Comparison of ENCODE assay signal across 8 cellular contexts in the genomic region with DNA sequence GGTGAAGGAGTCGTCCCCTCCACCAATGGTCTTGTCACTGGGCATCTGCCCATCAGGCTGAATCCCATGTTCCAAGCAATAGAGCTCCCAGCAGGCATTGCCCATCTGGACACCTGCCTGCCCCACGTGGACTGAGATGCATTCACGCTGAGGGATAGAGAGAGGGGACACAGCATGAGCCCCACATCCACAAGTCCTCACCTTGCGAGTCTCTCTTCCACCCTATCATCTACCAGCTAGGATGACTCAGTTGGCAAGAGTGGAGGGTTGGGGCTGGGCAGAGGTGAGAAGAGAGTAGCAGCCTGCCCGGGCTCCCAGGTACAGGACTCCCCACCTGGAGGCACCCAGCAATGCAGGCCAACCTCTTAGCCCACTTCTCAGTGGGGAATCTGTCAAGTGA. TPM values are rescaled to one million over a fixed set of nuclear protein-coding genes. Genes with fewer than 3 reads are reported as not detected.
DNase-seq lines count a peak whose midpoint lies in the region; ATAC-seq, FAIRE-seq and TF ChIP-seq lines count a peak whose summit lies in the region.

No MANE protein-coding gene starts in this region.

- no peaks in the 10 kb centered on the region for H3K9me2 ChIP-seq in HCT116 (ENCODE audit: insufficient read depth)

- no peak overlapping the region for H4K5ac ChIP-seq in H1 (ENCODE audit: insufficient read length, low read depth, low read length)

- H3K4me2 ChIP-seq in HCT116 (ENCODE audit: low read length) (peak overlapping the region; percentile 97), H1 (ENCODE audit: insufficient read depth in 1 of 2, low read depth in 2 of 2, low read length in 2 of 2) (peak overlapping the region; percentile 85 to 92)

- TF ChIP-seq CTCF in HCT116 (IDR thresholded peaks at IDR 0.05 in 2 of 3, conservative IDR thresholded peaks at IDR 0.05 in 1 of 3; ENCODE audit: borderline replicate concordance in 1 of 3, insufficient read depth in 1 of 3, low read depth in 2 of 3, low read length in 2 of 3), result no peak
- TF ChIP-seq CTCF in WERI-Rb-1 (IDR thresholded peaks at IDR 0.05; ENCODE audit: low read depth, low read length), result no peak
- TF ChIP-seq CTCF in H1 (IDR thresholded peaks at IDR 0.05; ENCODE audit: control extremely low read depth in 1 of 3, insufficient read depth in 1 of 3, low read depth in 1 of 3, low read length in 3 of 3), result no peak

- no peak overlapping the region for H3K27ac ChIP-seq in HCT116 (ENCODE audit: low read depth, low read length)
- H3K27ac ChIP-seq in WERI-Rb-1, result peak overlapping the region; percentile 96
- H3K27ac ChIP-seq in H1 (ENCODE audit: low read depth, low read length), result no peak overlapping the region
- H3K27ac ChIP-seq in small intestine (ENCODE audit: low read depth in 1 of 2, low read length in 1 of 2), result peak overlapping the region in 1 of 2 donors; percentile 94

- H2BK120ac ChIP-seq in H1 (replicated peaks; ENCODE audit: low read depth, low read length), result no peak overlapping the region

- H3K4me3 ChIP-seq in HCT116 (replicated peaks in 1 of 2; ENCODE audit: low read depth in 1 of 2, low read length in 2 of 2) (peak overlapping the region; percentile 69 to 84), WERI-Rb-1 (ENCODE audit: low read depth, low read length) (peak overlapping the region; percentile 66), H1 (ENCODE audit: extremely low read depth in 1 of 4, insufficient read depth in 2 of 4, low read depth in 3 of 4, low read length in 4 of 4) (peak overlapping the region in 1 of 4 experiments; percentile 64; a peak in 2 of 8 replicates), small intestine (ENCODE audit: low read depth in 1 of 2, low read length in 2 of 2) (peak overlapping the region; percentile 73 to 77)

- TF ChIP-seq RAD21 in HCT116 (IDR thresholded peaks at IDR 0.05; ENCODE audit: low read depth), result no peak
- TF ChIP-seq RAD21 in H1 (IDR thresholded peaks at IDR 0.05 in 1 of 2, conservative IDR thresholded peaks at IDR 0.05 in 1 of 2; ENCODE audit: low read depth in 2 of 2, low read length in 2 of 2), result no peak

- no peak for TF ChIP-seq POLR2A in HCT116 (IDR thresholded peaks at IDR 0.05; ENCODE audit: borderline replicate concordance, extremely low read depth, insufficient read depth, insufficient read length)
- TF ChIP-seq POLR2A in H1 (IDR thresholded peaks at IDR 0.05; ENCODE audit: control extremely low read depth in 1 of 2, low read depth in 2 of 2, low read length in 2 of 2), result no peak

- no peak overlapping the region for H4K91ac ChIP-seq in H1 (replicated peaks; ENCODE audit: insufficient read length, low read length)

- no peak for ATAC-seq in HCT116
- no peak for ATAC-seq in HG03280 (IDR thresholded peaks at IDR 0.05; ENCODE audit: unreplicated experiment)
- ATAC-seq in GM21825 (IDR thresholded peaks at IDR 0.05; ENCODE audit: unreplicated experiment), result no peak

- DNase-seq in HCT116 (ENCODE audit: low read depth, low spot score) (no peak), WERI-Rb-1 (no peak), H1 (ENCODE audit: low read depth in 1 of 2, low spot score in 2 of 2) (no peak), small intestine (peak; percentile 49), SKM-1 treated with dmso at 0.1 percent for 144 hours (lab: John Stamatoyannopoulos, UW; ENCODE audit: unreplicated experiment) (no peak), DMS79 treated with DMSO at 0.1 percent for 48 hours (lab: John Stamatoyannopoulos, UW) (no peak)

- H2BK12ac ChIP-seq in H1 (ENCODE audit: low read depth, low read length), result 0 out of 2 replicates have a peak overlapping the region, but pooled peaks have one; percentile 35

- intact Hi-C loops in HCT116 (cut with micrococcal nuclease), result loop anchor here (2.0 kb wide), 1 partner anchor 43 kb away; no protein-coding TSS in a partner anchor

- H3K9me3 ChIP-seq in HCT116 (ENCODE audit: control insufficient read depth in 1 of 2, insufficient read depth in 1 of 2, low read depth in 1 of 2, low read length in 2 of 2) (no peaks in the 10 kb centered on the region), WERI-Rb-1 (ENCODE audit: severe bottlenecking) (no peaks in the 10 kb centered on the region), H1 (ENCODE audit: insufficient read depth in 2 of 2, low read depth in 1 of 2, low read length in 1 of 2) (no peaks in the 10 kb centered on the region), small intestine (ENCODE audit: control insufficient read depth, low read depth) (no peaks in the 10 kb centered on the region)

- CTCF ChIA-PET in HCT116 (lab: Charles Lee) (interaction anchor here (0.7 to 2.3 kb wide), 3 partner anchors 26 to 43 kb away, joined by 5 to 8 read pairs (median 6); no protein-coding TSS in a partner anchor), H1 (lab: Charles Lee; ENCODE audit: partially characterized antibody) (interaction anchor here (0.7 to 6.6 kb wide), 14 partner anchors 9 to 115 kb away, joined by 3 to 118 read pairs (median 3); a partner anchor contains a TSS)

- no peak overlapping the region for H3K4ac ChIP-seq in H1 (replicated peaks; ENCODE audit: insufficient read length, low read depth, low read length)

- H3K79me2 ChIP-seq in HCT116 (ENCODE audit: insufficient read depth, low read length) (peaks cover 20% of the 10 kb centered on the region; the same call in 1 of the 2 replicates), H1 (ENCODE audit: control insufficient read depth in 1 of 2, insufficient read depth in 2 of 2, low read length in 2 of 2) (no peaks in the 10 kb centered on the region)

- no peak overlapping the region for H2BK20ac ChIP-seq in H1 (ENCODE audit: low read length)

- peak overlapping the region; percentile 23; the same call in 1 of the 2 replicates for H2BK15ac ChIP-seq in H1 (ENCODE audit: low read length)

- H2AFZ ChIP-seq in HCT116 (ENCODE audit: low read depth, low read length, poor library complexity, severe bottlenecking) (no peak overlapping the region), H1 (ENCODE audit: low read length) (no peak overlapping the region)

- RAD21 ChIA-PET in HCT116 (lab: Charles Lee; ENCODE audit: low non-redundant PET in 1 of 2, low total read pairs in 2 of 2, uncharacterized antibody in 2 of 2, unreplicated experiment in 2 of 2), result no interaction called here

- peaks cover 3% of the 10 kb centered on the region in 2 experiments; a peak in 2 of 4 replicates for H3K36me3 ChIP-seq in HCT116 (ENCODE audit: control insufficient read depth in 1 of 2, insufficient read depth in 2 of 2, low read length in 2 of 2)
- H3K36me3 ChIP-seq in WERI-Rb-1, result peaks cover 45% of the 10 kb centered on the region
- H3K36me3 ChIP-seq in H1 (ENCODE audit: control insufficient read depth in 2 of 4, insufficient read depth in 4 of 4, low read length in 3 of 4), result peaks cover 0 to 9% (median 5%) of the 10 kb centered on the region in 4 experiments; a peak in 4 of 8 replicates
- peaks cover 0 to 2% of the 10 kb centered on the region in 2 donors for H3K36me3 ChIP-seq in small intestine (ENCODE audit: control insufficient read depth in 2 of 2, insufficient read depth in 2 of 2, low read length in 2 of 2)

- POLR2A ChIA-PET in HCT116 (lab: Charles Lee) (interaction anchor here (1.1 to 2.0 kb wide), 3 partner anchors 9 to 27 kb away, joined by 3 to 5 read pairs (median 4); a partner anchor contains a TSS), H1 (lab: Charles Lee; ENCODE audit: partially characterized antibody) (interaction anchor here (0.6 to 14.9 kb wide), 15 partner anchors 10 to 132 kb away, joined by 3 to 190 read pairs (median 7); a partner anchor contains a TSS)

- H3K4me1 ChIP-seq in HCT116 (ENCODE audit: control insufficient read depth in 1 of 2, insufficient read depth in 2 of 2, low read length in 2 of 2) (peaks cover 31 to 63% of the 10 kb centered on the region in 2 experiments), H1 (replicated peaks in 1 of 4; ENCODE audit: control insufficient read depth in 3 of 4, insufficient read depth in 4 of 4, low read length in 3 of 4) (peaks cover 5 to 14% (median 9%) of the 10 kb centered on the region in 4 experiments), small intestine (ENCODE audit: control insufficient read depth in 2 of 2, insufficient read depth in 1 of 2, low read depth in 1 of 2, low read length in 1 of 2) (peaks cover 9 to 14% of the 10 kb centered on the region in 2 donors)

- H4K20me1 ChIP-seq in HCT116 (ENCODE audit: insufficient read depth) (no peaks in the 10 kb centered on the region), H1 (replicated peaks in 1 of 2; ENCODE audit: control insufficient read depth in 1 of 2, insufficient read depth in 2 of 2, low read length in 2 of 2) (peaks cover 0 to 2% of the 10 kb centered on the region in 2 experiments)

- FAIRE-seq in H1 (lab: Jason Lieb, UNC) (no peak), small intestine (lab: Jason Lieb, UNC) (no peak)

- no TSS peak for BruUV-seq in HCT116 (replicated peaks; lab: Mats Ljungman, UMichigan)

- H3K14ac ChIP-seq in H1 (ENCODE audit: insufficient read length), result no peak overlapping the region

- peak overlapping the region; percentile 77 for H3K9ac ChIP-seq in HCT116 (ENCODE audit: low read length)
- no peak overlapping the region for H3K9ac ChIP-seq in H1 (replicated peaks in 1 of 4; ENCODE audit: extremely low read depth in 1 of 4, low read depth in 3 of 4, low read length in 3 of 4)

- no peak overlapping the region for H3K23ac ChIP-seq in H1 (ENCODE audit: insufficient read length)

- H3K18ac ChIP-seq in H1 (ENCODE audit: extremely low read depth, low read length), result no peak overlapping the region

- H2BK5ac ChIP-seq in H1 (ENCODE audit: low read depth, low read length), result no peak overlapping the region

- peaks cover 17% of the 10 kb centered on the region for H3K23me2 ChIP-seq in H1 (ENCODE audit: low read depth, low read length)

- no peak for TF ChIP-seq EP300 in H1 (IDR thresholded peaks at IDR 0.05; ENCODE audit: borderline replicate concordance in 1 of 2, low read depth in 2 of 2, low read length in 2 of 2)

- no peak overlapping the region for H3K56ac ChIP-seq in H1 (replicated peaks; ENCODE audit: insufficient read length, low read depth, low read length)

- H3K27me3 ChIP-seq in HCT116 (ENCODE audit: insufficient read depth, low read length) (peaks cover 5% of the 10 kb centered on the region; the same call in 1 of the 2 replicates), WERI-Rb-1 (ENCODE audit: insufficient read depth, low read depth, severe bottlenecking) (peaks cover 3% of the 10 kb centered on the region), H1 (replicated peaks in 1 of 4; ENCODE audit: control insufficient read depth in 3 of 4, extremely low read depth in 1 of 4, insufficient read depth in 3 of 4, low read length in 3 of 4) (peaks cover 16 to 43% (median 35%) of the 10 kb centered on the region in 4 experiments), small intestine (ENCODE audit: control insufficient read depth in 2 of 2, insufficient read depth in 2 of 2, low read length in 2 of 2) (no peaks in the 10 kb centered on the region)

- H3K79me1 ChIP-seq in H1 (ENCODE audit: low read depth, low read length), result peaks cover 2% of the 10 kb centered on the region; the same call in 1 of the 2 replicates

- no peak overlapping the region; the same call in 1 of the 2 replicates for H2AK5ac ChIP-seq in H1 (ENCODE audit: low read depth, low read length)

- WGBS in H1 (ENCODE audit: extremely low coverage in 1 of 2, insufficient coverage in 1 of 2, insufficient read length in 1 of 2, insufficient replicate concordance in 2 of 2, low coverage in 1 of 2, low lambda C conversion rate in 2 of 2, missing lambda C conversion rate in 1 of 2), 2 experiments, result 71% methylated on average over 5 of the region's 5 CpGs; no CpG with 5 or more reads in 1 of the 2 experiments
- WGBS in small intestine, 3 donors, result 41 to 61% (median 44%) methylated on average over 5 of the region's 5 CpGs

- H4K8ac ChIP-seq in H1 (ENCODE audit: extremely low read depth, insufficient read depth, low read length), result no peak overlapping the region

RNA-seq across cellular contexts. Expression of a gene that starts 1.0 kb away (rescaled TPM):
- total RNA-seq in HCT116 (2021; ENCODE audit: unreplicated experiment), result not detected
- polyA plus RNA-seq in HCT116 (2012), result not detected in 2 replicates
- total RNA-seq in H1 (2021; fragmentation: NEBNext Ultra II Directional; extraction: Animal tissue kit (Norgen Biotek cat#: 25700)), result 0.24 TPM in 1 of 2 replicates, not detected in the other
- polyA plus RNA-seq in H1 (2011; rRNA removed), result 0.08 and 0.25 TPM in 2 replicates
- 0.10 TPM for polyA plus RNA-seq in H1 (2011; cell fraction: cytosol; rRNA removed)
- polyA plus RNA-seq in H1 (2011; cell fraction: nucleus; rRNA removed), result 0.23 TPM
- not detected in 4 replicates for polyA plus RNA-seq in H1 (2012, experiment 1 of 2)
- not detected for polyA plus RNA-seq in H1 (2012, experiment 2 of 2)
- 0.08 TPM for polyA plus RNA-seq in H1 (2013, experiment 1 of 2)
- 0.07 TPM for polyA plus RNA-seq in H1 (2013, experiment 2 of 2)
- 0.13 TPM in 1 of 2 replicates, not detected in the other for polyA minus RNA-seq in H1 (2011; rRNA and poly(A)+ RNA removed)
- not detected for polyA minus RNA-seq in H1 (2011; cell fraction: cytosol; rRNA and poly(A)+ RNA removed)
- polyA minus RNA-seq in H1 (2011; cell fraction: nucleus; rRNA and poly(A)+ RNA removed), result not detected
- under 1 TPM in 2 of 3 donors, not detected in 1; 0.06 to 0.67 TPM for polyA plus RNA-seq in small intestine

RNA-seq across cellular contexts. Expression of a gene that starts 1.6 kb away (rescaled TPM):
- total RNA-seq in HCT116 (2021; ENCODE audit: unreplicated experiment), result 32.7 TPM
- polyA plus RNA-seq in HCT116 (2012), result 47.0 and 59.8 TPM in 2 replicates
- total RNA-seq in H1 (2021; fragmentation: NEBNext Ultra II Directional; extraction: Animal tissue kit (Norgen Biotek cat#: 25700)), result 59.5 and 67.3 TPM in 2 replicates
- 172 and 174 TPM in 2 replicates for polyA plus RNA-seq in H1 (2011; rRNA removed)
- 93.1 TPM for polyA plus RNA-seq in H1 (2011; cell fraction: cytosol; rRNA removed)
- 114 TPM for polyA plus RNA-seq in H1 (2011; cell fraction: nucleus; rRNA removed)
- 59.2 to 76.9 TPM (median 63.8 TPM) in 4 replicates for polyA plus RNA-seq in H1 (2012, experiment 1 of 2)
- polyA plus RNA-seq in H1 (2012, experiment 2 of 2), result 64.6 TPM
- polyA plus RNA-seq in H1 (2013, experiment 1 of 2), result 87.7 TPM
- polyA plus RNA-seq in H1 (2013, experiment 2 of 2), result 77.5 TPM
- 31.2 and 39.5 TPM in 2 replicates for polyA minus RNA-seq in H1 (2011; rRNA and poly(A)+ RNA removed)
- 15.0 TPM for polyA minus RNA-seq in H1 (2011; cell fraction: cytosol; rRNA and poly(A)+ RNA removed)
- polyA minus RNA-seq in H1 (2011; cell fraction: nucleus; rRNA and poly(A)+ RNA removed), result 20.9 TPM
- polyA plus RNA-seq in small intestine, result 10 to 100 TPM; 42.2 to 62.0 (median 57.5) TPM

RNA-seq across cellular contexts. Expression of a gene that starts 6.8 kb away (rescaled TPM):
- total RNA-seq in HCT116 (2021; ENCODE audit: unreplicated experiment), result 31.4 TPM
- polyA plus RNA-seq in HCT116 (2012), result 44.1 and 49.2 TPM in 2 replicates
- 17.0 and 21.3 TPM in 2 replicates for total RNA-seq in H1 (2021; fragmentation: NEBNext Ultra II Directional; extraction: Animal tissue kit (Norgen Biotek cat#: 25700))
- polyA plus RNA-seq in H1 (2011; rRNA removed) (51.4 and 69.9 TPM in 2 replicates), small intestine (10 to 100 TPM; 31.1 to 53.4 (median 44.5) TPM)
- 57.6 TPM for polyA plus RNA-seq in H1 (2011; cell fraction: cytosol; rRNA removed)
- polyA plus RNA-seq in H1 (2011; cell fraction: nucleus; rRNA removed), result 61.7 TPM
- polyA plus RNA-seq in H1 (2012, experiment 1 of 2), result 24.0 to 34.8 TPM (median 27.4 TPM) in 4 replicates
- polyA plus RNA-seq in H1 (2012, experiment 2 of 2), result 17.0 TPM
- 12.3 TPM for polyA plus RNA-seq in H1 (2013, experiment 1 of 2)
- polyA plus RNA-seq in H1 (2013, experiment 2 of 2), result 10.4 TPM
- polyA minus RNA-seq in H1 (2011; rRNA and poly(A)+ RNA removed), result 36.1 and 47.0 TPM in 2 replicates
- polyA minus RNA-seq in H1 (2011; cell fraction: cytosol; rRNA and poly(A)+ RNA removed), result 12.3 TPM
- 36.2 TPM for polyA minus RNA-seq in H1 (2011; cell fraction: nucleus; rRNA and poly(A)+ RNA removed)

RNA-seq across cellular contexts. Expression of a gene that starts 6.8 kb away (rescaled TPM):
- total RNA-seq in HCT116 (2021; ENCODE audit: unreplicated experiment), result 6.6 TPM
- polyA plus RNA-seq in HCT116 (2012), result 2.4 and 4.6 TPM in 2 replicates
- 3.2 and 3.7 TPM in 2 replicates for total RNA-seq in H1 (2021; fragmentation: NEBNext Ultra II Directional; extraction: Animal tissue kit (Norgen Biotek cat#: 25700))
- polyA plus RNA-seq in H1 (2011; rRNA removed) (3.7 and 4.0 TPM in 2 replicates), small intestine (1 to 10 TPM; 3.1 to 5.4 (median 3.2) TPM)
- polyA plus RNA-seq in H1 (2011; cell fraction: cytosol; rRNA removed), result 4.0 TPM
- polyA plus RNA-seq in H1 (2011; cell fraction: nucleus; rRNA removed), result 7.6 TPM
- 2.2 to 4.8 TPM (median 3.3 TPM) in 4 replicates for polyA plus RNA-seq in H1 (2012, experiment 1 of 2)
- 1.3 TPM for polyA plus RNA-seq in H1 (2012, experiment 2 of 2)
- 4.1 TPM for polyA plus RNA-seq in H1 (2013, experiment 1 of 2)
- 3.8 TPM for polyA plus RNA-seq in H1 (2013, experiment 2 of 2)
- polyA minus RNA-seq in H1 (2011; rRNA and poly(A)+ RNA removed), result 2.5 and 3.3 TPM in 2 replicates
- polyA minus RNA-seq in H1 (2011; cell fraction: cytosol; rRNA and poly(A)+ RNA removed), result 1.8 TPM
- polyA minus RNA-seq in H1 (2011; cell fraction: nucleus; rRNA and poly(A)+ RNA removed), result 7.1 TPM

RNA-seq across cellular contexts. Expression of a gene that starts 22.5 kb away (rescaled TPM):
- 64.7 TPM for total RNA-seq in HCT116 (2021; ENCODE audit: unreplicated experiment)
- polyA plus RNA-seq in HCT116 (2012), result 55.8 and 69.3 TPM in 2 replicates
- total RNA-seq in H1 (2021; fragmentation: NEBNext Ultra II Directional; extraction: Animal tissue kit (Norgen Biotek cat#: 25700)), result 44.4 and 50.1 TPM in 2 replicates
- polyA plus RNA-seq in H1 (2011; rRNA removed) (32.5 and 43.7 TPM in 2 replicates), small intestine (10 to 100 TPM; 20.2 to 39.6 (median 33.8) TPM)
- 45.5 TPM for polyA plus RNA-seq in H1 (2011; cell fraction: cytosol; rRNA removed)
- polyA plus RNA-seq in H1 (2011; cell fraction: nucleus; rRNA removed), result 197 TPM
- 46.6 to 53.3 TPM (median 50.4 TPM) in 4 replicates for polyA plus RNA-seq in H1 (2012, experiment 1 of 2)
- 26.9 TPM for polyA plus RNA-seq in H1 (2012, experiment 2 of 2)
- polyA plus RNA-seq in H1 (2013, experiment 1 of 2), result 31.9 TPM
- 30.1 TPM for polyA plus RNA-seq in H1 (2013, experiment 2 of 2)
- polyA minus RNA-seq in H1 (2011; rRNA and poly(A)+ RNA removed), result 33.2 and 37.7 TPM in 2 replicates
- 29.0 TPM for polyA minus RNA-seq in H1 (2011; cell fraction: cytosol; rRNA and poly(A)+ RNA removed)
- polyA minus RNA-seq in H1 (2011; cell fraction: nucleus; rRNA and poly(A)+ RNA removed), result 67.9 TPM
